In genomic region chr7:17530741-17531417, GRCh38 we compare ENCODE assay signal across 8 cellular contexts.
DNase-seq lines count a peak whose midpoint lies in the region; ATAC-seq and TF ChIP-seq lines count a peak whose summit lies in the region.

No MANE protein-coding gene starts in this region.

- no peaks in the 10 kb centered on the region for H3F3A ChIP-seq in DOHH2 (ENCODE audit: control insufficient read depth, insufficient read depth)

- ATAC-seq in GM21390 (IDR thresholded peaks at IDR 0.05; ENCODE audit: unreplicated experiment): peak; percentile 82

- H3K4me3 ChIP-seq in DOHH2 (ENCODE audit: low read length) (no peak overlapping the region), fibroblast of mammary gland (ENCODE audit: control insufficient read depth, low read depth, low read length) (no peak overlapping the region), prostate gland (no peak overlapping the region)

- H3K36me3 ChIP-seq in DOHH2 (ENCODE audit: control insufficient read depth, low read length): no peaks in the 10 kb centered on the region
- no peaks in the 10 kb centered on the region for H3K36me3 ChIP-seq in prostate gland

- peak; percentile 38 for DNase-seq in NAMALWA (ENCODE audit: low spot score)
- DNase-seq in fibroblast of mammary gland (ENCODE audit: low read depth): peak; percentile 63
- no peak for DNase-seq in hippocampal formation (lab: John Stamatoyannopoulos, UW)
- DNase-seq in C1 segment of cervical spinal cord (lab: John Stamatoyannopoulos, UW): no peak
- DNase-seq in stimulated activated CD4-positive, alpha-beta T cell treated with anti-CD3 and anti-CD28 coated beads, Interleukin-4, amount 100 ng/mL, for 1 hour: no peak
- DNase-seq in prostate gland (ENCODE audit: low spot score): no peak

- no peaks in the 10 kb centered on the region for H3K9me3 ChIP-seq in DOHH2 (ENCODE audit: control insufficient read depth, insufficient read depth, low read length)
- H3K9me3 ChIP-seq in prostate gland: no peaks in the 10 kb centered on the region

- TF ChIP-seq CTCF in DOHH2 (IDR thresholded peaks at IDR 0.05; ENCODE audit: low read depth, low read length, poor library complexity, severe bottlenecking) (peak; percentile 36), fibroblast of mammary gland (conservative IDR thresholded peaks at IDR 0.05; ENCODE audit: control insufficient read depth, insufficient read depth, low read depth, low read length) (peak; percentile 36), prostate gland (IDR thresholded peaks at IDR 0.05) (peak in 1 of 4 experiments; percentile 22)

- intact Hi-C loops in prostate gland (cut with DNase I): loop anchor here (10.0 kb wide), 1 partner anchor 546 kb away; no protein-coding TSS in a partner anchor

- H3K27ac ChIP-seq in DOHH2 (ENCODE audit: low read depth, low read length): no peak overlapping the region
- H3K27ac ChIP-seq in prostate gland: no peak overlapping the region

- 90% methylated on average over 5 of the region's 5 CpGs for WGBS in prostate gland

- H3K4me2 ChIP-seq in DOHH2 (ENCODE audit: low read length): no peak overlapping the region

- no peaks in the 10 kb centered on the region for H3K9me2 ChIP-seq in DOHH2 (replicated peaks; ENCODE audit: control insufficient read depth, low read length)

- H4K20me1 ChIP-seq in DOHH2 (ENCODE audit: control insufficient read depth, insufficient read depth, low read depth, low read length): no peaks in the 10 kb centered on the region

- H3K4me1 ChIP-seq in DOHH2 (ENCODE audit: control insufficient read depth, low read length): no peaks in the 10 kb centered on the region
- H3K4me1 ChIP-seq in prostate gland (replicated peaks): no peaks in the 10 kb centered on the region

- no peak for TF ChIP-seq POLR2A in prostate gland (IDR thresholded peaks at IDR 0.05)

- H3K27me3 ChIP-seq in DOHH2 (ENCODE audit: control insufficient read depth, low read length): no peaks in the 10 kb centered on the region
- H3K27me3 ChIP-seq in prostate gland (replicated peaks; ENCODE audit: insufficient read depth): no peaks in the 10 kb centered on the region

- no peaks in the 10 kb centered on the region for H3K79me2 ChIP-seq in DOHH2 (ENCODE audit: control insufficient read depth, low read length)

Comparison
In these comparisons a context has a peak if more than half of its experiments do, and no peak if none do; other contexts are left out.
1. DNase-seq: peak in NAMALWA (single experiment) and fibroblast of mammary gland (single experiment); none in hippocampal formation (0 of 2), C1 segment of cervical spinal cord (0 of 14), stimulated activated CD4-positive, alpha-beta T cell treated with anti-CD3 and anti-CD28 coated beads, Interleukin-4, amount 100 ng/mL, for 1 hour (single experiment) and prostate gland (single experiment).